In the genomic region with DNA sequence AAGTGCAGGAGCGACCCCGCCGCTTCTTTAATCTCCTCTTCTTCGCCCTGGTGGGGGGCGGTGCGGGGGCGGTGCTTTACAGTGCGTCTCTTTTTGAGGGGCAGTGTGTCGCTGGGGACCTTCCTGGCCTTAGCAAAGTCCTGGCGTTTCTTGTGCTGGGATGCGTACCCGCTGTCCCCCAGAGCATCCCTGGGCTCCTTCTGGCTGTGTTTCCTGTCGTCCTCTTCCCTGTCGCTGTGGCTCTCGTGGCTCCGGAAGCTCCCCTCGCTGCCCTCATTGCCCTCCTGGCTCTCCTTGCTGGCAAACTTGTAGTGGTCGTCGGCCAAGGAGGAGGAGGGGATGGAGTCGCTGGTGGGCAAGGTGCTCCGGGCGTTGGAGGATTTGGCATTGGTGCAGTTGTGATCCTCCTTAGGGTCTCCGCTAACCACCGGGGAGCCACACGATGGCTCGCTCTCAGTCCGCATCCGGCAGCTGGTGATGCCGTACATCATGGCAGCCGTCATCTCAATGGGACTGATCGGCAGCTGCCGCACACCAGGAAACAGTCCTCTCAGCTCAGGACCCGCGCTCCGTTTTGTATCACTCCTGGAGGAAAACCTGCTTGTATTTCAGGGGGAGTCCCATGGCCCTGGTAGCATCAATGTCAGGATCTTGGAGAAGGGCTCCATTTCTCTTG, we compare ENCODE assay signal across 9 cellular contexts. TPM values are rescaled to one million over a fixed set of nuclear protein-coding genes. Genes with fewer than 3 reads are reported as not detected.
DNase-seq lines count a peak whose midpoint lies in the region; ATAC-seq and TF ChIP-seq lines count a peak whose summit lies in the region.
"Had no signal": no experiment of that assay in that cellular context is flagged by ENCODE, and none has a peak within 500 bp of the region (broad histone marks: within the 10 kb centered on the region; RNA-seq: fewer than 3 reads in every experiment).

No MANE protein-coding gene starts in this region.

- no peaks in the 10 kb centered on the region for H4K20me1 ChIP-seq in SK-N-SH (ENCODE audit: insufficient read depth)
- H4K20me1 ChIP-seq: BLaER1 had no signal

- no peaks in the 10 kb centered on the region for H3K9me3 ChIP-seq in SK-N-SH

- no peak overlapping the region for H3K9ac ChIP-seq in SK-N-SH
- H3K9ac ChIP-seq: BLaER1 had no signal

- no peaks in the 10 kb centered on the region for H3K79me2 ChIP-seq in SK-N-SH (ENCODE audit: insufficient read depth)

- H3K27me3 ChIP-seq in SK-N-SH (ENCODE audit: insufficient read depth) = peaks cover 11% of the 10 kb centered on the region; the same call in 1 of the 2 replicates
- H3K27me3 ChIP-seq: BLaER1 had no signal

- peaks cover 0 to 2% of the 10 kb centered on the region in 2 experiments; a peak in 1 of 4 replicates for H3K4me1 ChIP-seq in SK-N-SH (ENCODE audit: control insufficient read depth in 1 of 2, insufficient read depth in 2 of 2, low read depth in 1 of 2, low read length in 1 of 2)
- H3K4me1 ChIP-seq: BLaER1 had no signal

- no peak overlapping the region for H3K27ac Mint-ChIP-seq in stimulated activated naive CD8-positive, alpha-beta T cell treated with anti-CD3 and anti-CD28 coated beads, Interleukin-15, Interleukin-2, amounts not matched to agents 100 ng/mL and 50 ng/mL, for 24 hours

- H3K4me3 ChIP-seq in SK-N-SH (ENCODE audit: low read depth in 2 of 2, low read length in 1 of 2) (peak overlapping the region in 1 of 2 experiments; percentile 42; a peak in 2 of 4 replicates), epithelial cell of proximal tubule (ENCODE audit: low read depth, low read length) (peak overlapping the region; percentile 37)
- H3K4me3 ChIP-seq: BLaER1 had no signal

- H3K9me3 Mint-ChIP-seq in stimulated activated naive CD8-positive, alpha-beta T cell treated with anti-CD3 and anti-CD28 coated beads, Interleukin-15, Interleukin-2, amounts not matched to agents 100 ng/mL and 50 ng/mL, for 24 hours = no peaks in the 10 kb centered on the region

- 21% methylated on average over 30 of the region's 35 CpGs for WGBS in SK-N-SH (ENCODE audit: low lambda C conversion rate)

- no peak for TF ChIP-seq RAD21 in SK-N-SH (IDR thresholded peaks at IDR 0.05; ENCODE audit: low read length)

- H3K4me2 ChIP-seq in SK-N-SH = peak overlapping the region; percentile 37; the same call in 1 of the 2 replicates
- H3K4me2 ChIP-seq: BLaER1 had no signal

- no peak for TF ChIP-seq EP300 in SK-N-SH (IDR thresholded peaks at IDR 0.05; ENCODE audit: borderline replicate concordance in 1 of 2, low read depth in 1 of 2, low read length in 1 of 2)

- no peaks in the 10 kb centered on the region for H3K36me3 Mint-ChIP-seq in stimulated activated naive CD8-positive, alpha-beta T cell treated with anti-CD3 and anti-CD28 coated beads, Interleukin-15, Interleukin-2, amounts not matched to agents 100 ng/mL and 50 ng/mL, for 24 hours (ENCODE audit: low read depth)

- H3K27ac ChIP-seq in SK-N-SH (ENCODE audit: low read depth in 2 of 2, low read length in 1 of 2) = no peak overlapping the region
- H3K27ac ChIP-seq: BLaER1 had no signal

- no peaks in the 10 kb centered on the region for H3K9me2 ChIP-seq in SK-N-SH

- H3K36me3 ChIP-seq in SK-N-SH (replicated peaks in 1 of 2; ENCODE audit: control insufficient read depth in 1 of 2, insufficient read depth in 2 of 2, low read length in 1 of 2) = no peaks in the 10 kb centered on the region
- H3K36me3 ChIP-seq: BLaER1 had no signal

- ATAC-seq in SK-N-SH treated with all-trans-retinoic acid at 6 μM for 48 hours = no peak
- no peak for ATAC-seq in HG02588 (IDR thresholded peaks at IDR 0.05; ENCODE audit: unreplicated experiment)

- CTCF ChIA-PET in SK-N-SH (lab: Yijun Ruan, JAX) (no interaction called here), HEK293T (lab: Yijun Ruan, JAX) (no interaction called here)

- peak overlapping the region; percentile 77 for H3K4me3 Mint-ChIP-seq in stimulated activated naive CD8-positive, alpha-beta T cell treated with anti-CD3 and anti-CD28 coated beads, Interleukin-15, Interleukin-2, amounts not matched to agents 100 ng/mL and 50 ng/mL, for 24 hours

- H3F3A ChIP-seq in SK-N-SH (replicated peaks; ENCODE audit: insufficient read depth) = no peaks in the 10 kb centered on the region

- TF ChIP-seq CTCF in SK-N-SH (IDR thresholded peaks at IDR 0.05) = no peak
- TF ChIP-seq CTCF in epithelial cell of proximal tubule (conservative IDR thresholded peaks at IDR 0.05; ENCODE audit: low read depth, low read length) = no peak

- 0 out of 2 replicates have a peak overlapping the region, but pooled peaks have one; percentile 59 for H2AFZ ChIP-seq in SK-N-SH (ENCODE audit: low read depth)

- POLR2A ChIA-PET in SK-N-SH (lab: Yijun Ruan, JAX) (no interaction called here), HEK293T (lab: Yijun Ruan, JAX) (no interaction called here)

- no peaks in the 10 kb centered on the region for H3K4me1 Mint-ChIP-seq in stimulated activated naive CD8-positive, alpha-beta T cell treated with anti-CD3 and anti-CD28 coated beads, Interleukin-15, Interleukin-2, amounts not matched to agents 100 ng/mL and 50 ng/mL, for 24 hours (ENCODE audit: low read depth)

- DNase-seq in SK-N-SH = peak; percentile 54
- DNase-seq in NCI-H510A treated with DMSO at 0.1 percent for 48 hours (lab: John Stamatoyannopoulos, UW) = peak; percentile 53
- no peak for DNase-seq in epithelial cell of proximal tubule (ENCODE audit: low read depth)
- no peak for DNase-seq in DMS53 (lab: John Stamatoyannopoulos, UW)
- no peak for DNase-seq in HEK293T (ENCODE audit: extremely low spot score)

- H3K27me3 Mint-ChIP-seq in stimulated activated naive CD8-positive, alpha-beta T cell treated with anti-CD3 and anti-CD28 coated beads, Interleukin-15, Interleukin-2, amounts not matched to agents 100 ng/mL and 50 ng/mL, for 24 hours = peaks cover 12% of the 10 kb centered on the region

TF ChIP-seq in SK-N-SH, 30 proteins besides CTCF, POLR2A, EP300 and RAD21:
- no peak for TF ChIP-seq RCOR1 (IDR thresholded peaks at IDR 0.05; ENCODE audit: low read length)
- no peak for TF ChIP-seq FOXM1 (IDR thresholded peaks at IDR 0.05; ENCODE audit: low read depth)

TF ChIP-seq in SK-N-SH treated with all-trans-retinoic acid at 6 μM for 48 hours, 23 proteins besides CTCF, POLR2A, EP300 and RAD21 (continues in another document):
- TF ChIP-seq ISL1 (CRISPR knock-in tag; IDR thresholded peaks at IDR 0.05) (no peak), CSDC2 (CRISPR knock-in tag; IDR thresholded peaks at IDR 0.05) (no peak), ESRRG (CRISPR knock-in tag; IDR thresholded peaks at IDR 0.05) (no peak), ZFP3 (CRISPR knock-in tag; IDR thresholded peaks at IDR 0.05) (no peak), PPARA (CRISPR knock-in tag; IDR thresholded peaks at IDR 0.05; ENCODE audit: borderline replicate concordance) (no peak), ZFP30 (CRISPR knock-in tag; IDR thresholded peaks at IDR 0.05) (no peak), TCF4 (CRISPR knock-in tag; IDR thresholded peaks at IDR 0.05; ENCODE audit: borderline replicate concordance) (no peak), ZC3H10 (CRISPR knock-in tag; IDR thresholded peaks at IDR 0.05) (no peak)
- TF ChIP-seq, protein P1, sequence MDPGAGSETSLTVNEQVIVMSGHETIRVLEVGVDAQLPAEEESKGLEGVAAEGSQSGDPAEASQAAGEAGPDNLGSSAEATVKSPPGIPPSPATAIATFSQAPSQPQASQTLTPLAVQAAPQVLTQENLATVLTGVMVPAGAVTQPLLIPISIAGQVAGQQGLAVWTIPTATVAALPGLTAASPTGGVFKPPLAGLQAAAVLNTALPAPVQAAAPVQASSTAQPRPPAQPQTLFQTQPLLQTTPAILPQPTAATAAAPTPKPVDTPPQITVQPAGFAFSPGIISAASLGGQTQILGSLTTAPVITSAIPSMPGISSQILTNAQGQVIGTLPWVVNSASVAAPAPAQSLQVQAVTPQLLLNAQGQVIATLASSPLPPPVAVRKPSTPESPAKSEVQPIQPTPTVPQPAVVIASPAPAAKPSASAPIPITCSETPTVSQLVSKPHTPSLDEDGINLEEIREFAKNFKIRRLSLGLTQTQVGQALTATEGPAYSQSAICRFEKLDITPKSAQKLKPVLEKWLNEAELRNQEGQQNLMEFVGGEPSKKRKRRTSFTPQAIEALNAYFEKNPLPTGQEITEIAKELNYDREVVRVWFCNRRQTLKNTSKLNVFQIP (CRISPR knock-in tag; IDR thresholded peaks at IDR 0.05; ENCODE audit: borderline replicate concordance, low read depth) = no peak

TF ChIP-seq in HEK293T, 16 proteins besides CTCF, POLR2A, EP300 and RAD21:
- TF ChIP-seq FOXM1 (IDR thresholded peaks at IDR 0.05; ENCODE audit: borderline replicate concordance) = no peak
- no peak for TF ChIP-seq CTBP1 (IDR thresholded peaks at IDR 0.05; ENCODE audit: borderline replicate concordance)

RNA-seq across cellular contexts. Expression of a gene that starts 30.4 kb away (rescaled TPM):
- polyA plus RNA-seq in SK-N-SH (2012; rRNA removed) = 16.6 and 17.2 TPM in 2 replicates
- 29.9 and 37.9 TPM in 2 replicates for polyA plus RNA-seq in SK-N-SH (2012; cell fraction: cytosol; rRNA removed)
- 2.1 and 2.5 TPM in 2 replicates for polyA plus RNA-seq in SK-N-SH (2012; cell fraction: nucleus; rRNA removed)
- 26.6 and 62.6 TPM in 2 replicates for total RNA-seq in epithelial cell of proximal tubule

RNA-seq across cellular contexts. Expression of a gene that starts 52.4 kb away (rescaled TPM):
- 9.6 and 14.0 TPM in 2 replicates for polyA plus RNA-seq in SK-N-SH (2012; rRNA removed)
- 10.3 and 11.0 TPM in 2 replicates for polyA plus RNA-seq in SK-N-SH (2012; cell fraction: cytosol; rRNA removed)
- 10.4 and 17.2 TPM in 2 replicates for polyA plus RNA-seq in SK-N-SH (2012; cell fraction: nucleus; rRNA removed)
- 6.1 and 6.4 TPM in 2 replicates for total RNA-seq in epithelial cell of proximal tubule

Comparison
In these comparisons a context has a peak if more than half of its experiments do, and no peak if none do; other contexts are left out.
1. DNase-seq: peak in SK-N-SH (single experiment) and NCI-H510A treated with DMSO at 0.1 percent for 48 hours (single experiment); none in epithelial cell of proximal tubule (single experiment), DMS53 (single experiment) and HEK293T (single experiment).